ENCODE assay signal across 12 cellular contexts in the genomic region with DNA sequence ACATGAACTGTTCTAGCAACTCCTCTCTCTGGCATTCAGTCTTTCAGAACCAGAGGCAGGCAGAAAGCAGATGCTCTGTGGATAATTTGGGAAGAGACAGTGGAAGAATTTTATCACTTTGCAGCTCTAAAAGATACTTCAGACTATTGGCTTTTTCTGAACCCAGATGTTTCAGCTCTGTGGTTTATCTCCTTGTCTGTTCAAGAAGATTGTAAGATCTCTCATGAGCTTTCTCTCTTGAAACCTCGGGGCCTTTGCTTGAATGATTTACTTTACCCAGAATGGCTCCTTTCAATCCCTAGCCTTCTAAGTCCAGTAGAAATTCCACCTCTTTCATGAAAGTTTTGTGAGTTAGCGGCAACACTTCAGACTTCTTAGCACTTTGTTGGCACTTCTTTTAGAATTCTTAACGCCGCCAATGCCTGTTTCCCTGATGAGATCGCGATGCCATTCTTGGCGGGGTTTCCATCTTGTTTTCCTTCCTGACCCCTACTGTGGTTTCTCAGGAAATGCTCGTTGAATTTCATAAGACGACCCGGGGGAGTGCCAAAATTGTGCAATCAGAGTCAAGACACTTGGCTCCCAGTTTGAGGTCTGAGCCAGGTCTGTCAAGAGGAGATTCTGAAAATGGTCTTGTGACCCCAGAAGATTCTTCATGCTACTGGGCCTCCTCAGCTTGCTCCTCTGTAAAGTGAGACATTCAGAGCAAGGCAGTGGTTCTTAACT.
DNase-seq lines count a peak whose midpoint lies in the region; ATAC-seq, FAIRE-seq and TF ChIP-seq lines count a peak whose summit lies in the region.
"Had no signal": no experiment of that assay in that cellular context is flagged by ENCODE, and none has a peak within 500 bp of the region (broad histone marks: within the 10 kb centered on the region; RNA-seq: fewer than 3 reads in every experiment).

No MANE protein-coding gene starts in this region.

- no peaks in the 10 kb centered on the region for H3K9me3 ChIP-seq in endothelial cell of umbilical vein (replicated peaks; ENCODE audit: control insufficient read depth, insufficient read depth, low read length)
- H3K9me3 ChIP-seq: SJCRH30 had no signal

- no peak for FAIRE-seq in endothelial cell of umbilical vein (lab: Jason Lieb, UNC)

- H3K27ac ChIP-seq in endothelial cell of umbilical vein (ENCODE audit: insufficient read depth, low read depth, low read length), result no peak overlapping the region
- H3K27ac ChIP-seq: epithelial cell of prostate, SJCRH30 had no signal

- H3K4me3 ChIP-seq in endothelial cell of umbilical vein (replicated peaks in 1 of 3; ENCODE audit: insufficient read depth in 1 of 3, low read depth in 1 of 3, low read length in 3 of 3) (no peak overlapping the region), H7 (ENCODE audit: insufficient read depth, low read depth, low read length) (no peak overlapping the region)
- H3K4me3 ChIP-seq: SJCRH30 had no signal

- no TSS peak for BruUV-seq in endothelial cell of umbilical vein (replicated peaks; lab: Mats Ljungman, UMichigan)

- no peaks in the 10 kb centered on the region for H3K9me1 ChIP-seq in endothelial cell of umbilical vein (replicated peaks; ENCODE audit: control insufficient read depth, extremely low read depth, insufficient read depth, low read length)

- TF ChIP-seq POLR2A in endothelial cell of umbilical vein (IDR thresholded peaks at IDR 0.05; ENCODE audit: low read depth, low read length), result no peak

- no peaks in the 10 kb centered on the region for H4K20me1 ChIP-seq in endothelial cell of umbilical vein (replicated peaks; ENCODE audit: control insufficient read depth, extremely low read depth, insufficient read depth, low read length)

- ATAC-seq in HG03442 (IDR thresholded peaks at IDR 0.05; ENCODE audit: unreplicated experiment) (no peak), HG03280 (IDR thresholded peaks at IDR 0.05; ENCODE audit: unreplicated experiment) (no peak)
- ATAC-seq: stimulated activated naive B cell treated with anti-CD40 and anti-IgM and Interleukin-4, amounts not matched to agents 10 μg/mL and 1 μg/mL and 100 μg/mL, for 72 hours had no signal

- dilution Hi-C loops in endothelial cell of umbilical vein (cut with MboI; ENCODE audit: extremely low pct_ligation_motif_present, low sequenced_read_pairs), result no loop called here

- CTCF ChIA-PET in endothelial cell of umbilical vein (lab: Charles Lee), result interaction anchor here (1.2 to 1.4 kb wide), 2 partner anchors 9 to 27 kb away, joined by 3 to 5 read pairs; no protein-coding TSS in a partner anchor

- no peak overlapping the region for H3K9ac ChIP-seq in endothelial cell of umbilical vein (replicated peaks; ENCODE audit: extremely low read depth, insufficient read depth, low read length)

- H2AFZ ChIP-seq in endothelial cell of umbilical vein (ENCODE audit: low read depth, low read length), result peak overlapping the region; percentile 67

- H3K27me3 ChIP-seq in endothelial cell of umbilical vein (ENCODE audit: control insufficient read depth in 2 of 2, insufficient read depth in 2 of 2, low read length in 2 of 2), result no peaks in the 10 kb centered on the region
- H3K27me3 ChIP-seq in H7 (ENCODE audit: control insufficient read depth, insufficient read depth, low read length), result no peaks in the 10 kb centered on the region
- H3K27me3 ChIP-seq: SJCRH30 had no signal

- no peaks in the 10 kb centered on the region for H3K79me2 ChIP-seq in endothelial cell of umbilical vein (ENCODE audit: control insufficient read depth, insufficient read depth, low read length)

- no peak for TF ChIP-seq CTCF in endothelial cell of umbilical vein (IDR thresholded peaks at IDR 0.05; ENCODE audit: extremely low read depth in 1 of 2, insufficient read depth in 1 of 2, low read depth in 1 of 2, low read length in 2 of 2)

- no peak overlapping the region for H3K4me2 ChIP-seq in endothelial cell of umbilical vein (ENCODE audit: insufficient read depth, low read length)

- DNase-seq in NOMO-1 (lab: John Stamatoyannopoulos, UW; ENCODE audit: unreplicated experiment in 2 of 2), result peak; percentile 61 to 77
- peak; percentile 60 for DNase-seq in endothelial cell of umbilical vein (ENCODE audit: low read depth, low spot score)
- DNase-seq in myocyte (ENCODE audit: low read depth), result peak; percentile 24
- DNase-seq in hepatic stellate cell (ENCODE audit: low spot score), result no peak
- DNase-seq in H7, result no peak
- DNase-seq: activated CD4-positive, alpha-beta T cell treated with anti-CD3 and anti-CD28 coated beads, Interleukin-2, amount 50 U/mL, for 4 hours; NCI-H2081 treated with DMSO at 0.1 percent for 48 hours; SJCRH30; stimulated activated naive B cell treated with anti-CD40 and anti-IgM and Interleukin-4, amounts not matched to agents 10 μg/mL and 1 μg/mL and 100 μg/mL, for 72 hours had no signal

- POLR2A ChIA-PET in endothelial cell of umbilical vein (lab: Charles Lee), result no interaction called here

- no peaks in the 10 kb centered on the region for H3K36me3 ChIP-seq in endothelial cell of umbilical vein (ENCODE audit: control insufficient read depth in 2 of 2, extremely low read depth in 1 of 2, insufficient read depth in 2 of 2, low read length in 2 of 2)
- H3K36me3 ChIP-seq in H7 (replicated peaks; ENCODE audit: control insufficient read depth, insufficient read depth, low read length), result no peaks in the 10 kb centered on the region
- H3K36me3 ChIP-seq: SJCRH30 had no signal

- intact Hi-C loops in endothelial cell of umbilical vein (cut with micrococcal nuclease), result no loop called here

- H3K4me1 ChIP-seq in endothelial cell of umbilical vein (ENCODE audit: control insufficient read depth, extremely low read depth, insufficient read depth, low read length), result peaks cover 3% of the 10 kb centered on the region
- H3K4me1 ChIP-seq: SJCRH30 had no signal

TF ChIP-seq in endothelial cell of umbilical vein, 7 proteins besides CTCF, POLR2A, EP300 and RAD21:
- TF ChIP-seq EZH2 (IDR thresholded peaks at IDR 0.05; ENCODE audit: borderline replicate concordance, low read depth, low read length, severe bottlenecking) (no peak), FOS (IDR thresholded peaks at IDR 0.05; ENCODE audit: borderline replicate concordance, insufficient read depth, low read length) (no peak), GATA2 (IDR thresholded peaks at IDR 0.05; ENCODE audit: insufficient read depth, insufficient read length, low read depth, low read length) (no peak), MYC (IDR thresholded peaks at IDR 0.05; ENCODE audit: low read depth, low read length) (no peak), JUN (IDR thresholded peaks at IDR 0.05; ENCODE audit: borderline replicate concordance, insufficient read depth, insufficient read length, low read depth) (no peak), POLR2AphosphoS5 (IDR thresholded peaks at IDR 0.05; ENCODE audit: insufficient read depth, low read depth, low read length) (no peak)
- TF ChIP-seq, protein P1, sequence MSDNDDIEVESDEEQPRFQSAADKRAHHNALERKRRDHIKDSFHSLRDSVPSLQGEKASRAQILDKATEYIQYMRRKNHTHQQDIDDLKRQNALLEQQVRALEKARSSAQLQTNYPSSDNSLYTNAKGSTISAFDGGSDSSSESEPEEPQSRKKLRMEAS (IDR thresholded peaks at IDR 0.05; ENCODE audit: insufficient read depth, insufficient read length), result no peak
TF ChIP-seq in endothelial cell of umbilical vein: peak in this region for 0.

Comparison
In these comparisons a context has a peak if more than half of its experiments do, and no peak if none do; other contexts are left out.
1. DNase-seq: peak in NOMO-1 (2 of 2), endothelial cell of umbilical vein (single experiment) and myocyte (single experiment); none in hepatic stellate cell (single experiment) and H7 (single experiment).